Comparison of ENCODE assay signal across 23 cellular contexts in genomic region chr9:16143947-16144890, GRCh38.
DNase-seq lines count a peak whose midpoint lies in the region; ATAC-seq and TF ChIP-seq lines count a peak whose summit lies in the region.
"Had no signal": no experiment of that assay in that cellular context is flagged by ENCODE, and none has a peak within 500 bp of the region (broad histone marks: within the 10 kb centered on the region; RNA-seq: fewer than 3 reads in every experiment).

No MANE protein-coding gene starts in this region.

- peaks cover 19% of the 10 kb centered on the region for H3K4me1 Mint-ChIP-seq in activated naive CD8-positive, alpha-beta T cell treated with anti-CD3 and anti-CD28 coated beads, Interleukin-2, amount 50 U/mL, for 24 hours
- peaks cover 9% of the 10 kb centered on the region for H3K4me1 Mint-ChIP-seq in activated naive CD8-positive, alpha-beta T cell treated with anti-CD3 and anti-CD28 coated beads for 36 hours
- peaks cover 0 to 5% (median 0%) of the 10 kb centered on the region in 4 donors for H3K4me1 Mint-ChIP-seq in naive thymus-derived CD8-positive, alpha-beta T cell
- H3K4me1 Mint-ChIP-seq: stimulated activated memory B cell treated with anti-CD40 and anti-IgM and Interleukin-4, amounts not matched to agents 10 μg/mL and 1 μg/mL and 100 μg/mL, for 72 hours had no signal

- H4K20me1 ChIP-seq in fibroblast of lung (ENCODE audit: control insufficient read depth, extremely low read depth, insufficient read depth, low read length) = no peaks in the 10 kb centered on the region

- peaks cover 2% of the 10 kb centered on the region for H3K27me3 Mint-ChIP-seq in activated naive CD8-positive, alpha-beta T cell treated with anti-CD3 and anti-CD28 coated beads, Interleukin-2, amount 50 U/mL, for 24 hours
- H3K27me3 Mint-ChIP-seq in activated naive CD8-positive, alpha-beta T cell treated with anti-CD3 and anti-CD28 coated beads for 36 hours = no peaks in the 10 kb centered on the region
- H3K27me3 Mint-ChIP-seq in naive thymus-derived CD8-positive, alpha-beta T cell = peaks cover 0 to 4% (median 0%) of the 10 kb centered on the region in 5 donors
- H3K27me3 Mint-ChIP-seq: stimulated activated memory B cell treated with anti-CD40 and anti-IgM and Interleukin-4, amounts not matched to agents 10 μg/mL and 1 μg/mL and 100 μg/mL, for 72 hours had no signal

- H3K9ac ChIP-seq in fibroblast of lung (ENCODE audit: insufficient read depth, low read length) = no peak overlapping the region

- H3K36me3 ChIP-seq in RWPE2 (ENCODE audit: low read depth) (no peaks in the 10 kb centered on the region), fibroblast of lung (ENCODE audit: control insufficient read depth, insufficient read depth, low read length) (no peaks in the 10 kb centered on the region), uterus (no peaks in the 10 kb centered on the region)
- H3K36me3 ChIP-seq: tibial nerve had no signal

- peaks cover 4% of the 10 kb centered on the region for H3K36me3 Mint-ChIP-seq in activated naive CD8-positive, alpha-beta T cell treated with anti-CD3 and anti-CD28 coated beads, Interleukin-2, amount 50 U/mL, for 24 hours (ENCODE audit: low read depth)
- H3K36me3 Mint-ChIP-seq in activated naive CD8-positive, alpha-beta T cell treated with anti-CD3 and anti-CD28 coated beads for 36 hours = peaks cover 3% of the 10 kb centered on the region
- no peaks in the 10 kb centered on the region for H3K36me3 Mint-ChIP-seq in naive thymus-derived CD8-positive, alpha-beta T cell
- H3K36me3 Mint-ChIP-seq: stimulated activated memory B cell treated with anti-CD40 and anti-IgM and Interleukin-4, amounts not matched to agents 10 μg/mL and 1 μg/mL and 100 μg/mL, for 72 hours had no signal

- DNase-seq in activated naive CD8-positive, alpha-beta T cell treated with anti-CD3 and anti-CD28 coated beads, Interleukin-2, amount 50 U/mL, for 24 hours = no peak
- no peak for DNase-seq in activated naive CD8-positive, alpha-beta T cell treated with anti-CD3 and anti-CD28 coated beads for 36 hours
- DNase-seq in RWPE2 (ENCODE audit: low spot score) = peak; percentile 96
- peak; percentile 35 to 85 for DNase-seq in fibroblast of lung (ENCODE audit: low read depth in 2 of 2)
- DNase-seq in uterus = no peak
- no peak for DNase-seq in naive thymus-derived CD8-positive, alpha-beta T cell
- no peak for DNase-seq in HuH-7.5 (ENCODE audit: low spot score)
- no peak for DNase-seq in NCI-H1694 treated with DMSO at 0.1 percent for 48 hours (lab: John Stamatoyannopoulos, UW)
- DNase-seq: activated CD4-positive, alpha-beta T cell treated with anti-CD3 and anti-CD28 coated beads for 48 hours; activated CD8-positive, alpha-beta memory T cell treated with anti-CD3 and anti-CD28 coated beads, Interleukin-2, amount 50 U/mL, for 4 hours; activated naive CD4-positive, alpha-beta T cell; DMS 273 treated with DMSO at 0.1 percent for 48 hours; H9; head of caudate nucleus; MM.1S; NCI-H1930; NCI-H526; OCI-M1; stimulated activated CD4-positive, alpha-beta T cell treated with anti-CD3 and anti-CD28 coated beads, Interleukin-12 subunit alpha, Interleukin-12 subunit beta, amount 100 ng/mL, for 4 hours had no signal

- TF ChIP-seq CTCF in RWPE2 (IDR thresholded peaks at IDR 0.05; ENCODE audit: poor library complexity, severe bottlenecking) (no peak), fibroblast of lung (conservative IDR thresholded peaks at IDR 0.05 in 1 of 2, IDR thresholded peaks at IDR 0.05 in 1 of 2; ENCODE audit: low read depth in 1 of 2, low read length in 2 of 2) (no peak), uterus (IDR thresholded peaks at IDR 0.05) (no peak)

- no peaks in the 10 kb centered on the region for H3K9me3 Mint-ChIP-seq in activated naive CD8-positive, alpha-beta T cell treated with anti-CD3 and anti-CD28 coated beads, Interleukin-2, amount 50 U/mL, for 24 hours
- H3K9me3 Mint-ChIP-seq in activated naive CD8-positive, alpha-beta T cell treated with anti-CD3 and anti-CD28 coated beads for 36 hours = peaks cover 1% of the 10 kb centered on the region
- peaks cover 0 to 3% (median 0%) of the 10 kb centered on the region in 9 donors for H3K9me3 Mint-ChIP-seq in naive thymus-derived CD8-positive, alpha-beta T cell
- H3K9me3 Mint-ChIP-seq: H9 had no signal

- H2AFZ ChIP-seq in fibroblast of lung (ENCODE audit: low read length) = no peak overlapping the region

- H3K27ac ChIP-seq in RWPE2 (ENCODE audit: poor library complexity, severe bottlenecking) = peak overlapping the region; percentile 61
- no peak overlapping the region for H3K27ac ChIP-seq in fibroblast of lung (ENCODE audit: insufficient read depth, low read length)
- peak overlapping the region; percentile 84 to 89 for H3K27ac ChIP-seq in uterus
- H3K27ac ChIP-seq: C4-2B, SK-N-MC, tibial nerve had no signal

- H3K4me1 ChIP-seq in RWPE2 (ENCODE audit: insufficient read depth, poor library complexity, severe bottlenecking) (peaks cover 20% of the 10 kb centered on the region), fibroblast of lung (ENCODE audit: control insufficient read depth, extremely low read depth, insufficient read depth, low read length) (no peaks in the 10 kb centered on the region), uterus (peaks cover 10 to 11% of the 10 kb centered on the region in 2 donors)

- H3K27me3 ChIP-seq in RWPE2 (ENCODE audit: insufficient read depth, poor library complexity, severe bottlenecking) (no peaks in the 10 kb centered on the region), fibroblast of lung (ENCODE audit: control insufficient read depth, insufficient read depth, low read length) (no peaks in the 10 kb centered on the region), uterus (no peaks in the 10 kb centered on the region)
- H3K27me3 ChIP-seq: tibial nerve had no signal

- no peak overlapping the region for H3K27ac Mint-ChIP-seq in activated naive CD8-positive, alpha-beta T cell treated with anti-CD3 and anti-CD28 coated beads, Interleukin-2, amount 50 U/mL, for 24 hours
- no peak overlapping the region for H3K27ac Mint-ChIP-seq in activated naive CD8-positive, alpha-beta T cell treated with anti-CD3 and anti-CD28 coated beads for 36 hours
- H3K27ac Mint-ChIP-seq in naive thymus-derived CD8-positive, alpha-beta T cell = peak overlapping the region in 2 of 10 donors; percentile 66 to 69
- H3K27ac Mint-ChIP-seq: stimulated activated memory B cell treated with anti-CD40 and anti-IgM and Interleukin-4, amounts not matched to agents 10 μg/mL and 1 μg/mL and 100 μg/mL, for 72 hours had no signal

- POLR2A ChIA-PET in naive thymus-derived CD8-positive, alpha-beta T cell (lab: Charles Lee) = no interaction called here

- intact Hi-C loops in uterus (cut with DNase I; ENCODE audit: low total_unique reads) = no loop called here

- no peak for TF ChIP-seq POLR2A in uterus (IDR thresholded peaks at IDR 0.05)

- H3K4me3 Mint-ChIP-seq in activated naive CD8-positive, alpha-beta T cell treated with anti-CD3 and anti-CD28 coated beads, Interleukin-2, amount 50 U/mL, for 24 hours = no peak overlapping the region
- H3K4me3 Mint-ChIP-seq in activated naive CD8-positive, alpha-beta T cell treated with anti-CD3 and anti-CD28 coated beads for 36 hours = no peak overlapping the region
- no peak overlapping the region for H3K4me3 Mint-ChIP-seq in naive thymus-derived CD8-positive, alpha-beta T cell
- H3K4me3 Mint-ChIP-seq: H9; stimulated activated memory B cell treated with anti-CD40 and anti-IgM and Interleukin-4, amounts not matched to agents 10 μg/mL and 1 μg/mL and 100 μg/mL, for 72 hours had no signal

- H3K9me3 ChIP-seq in RWPE2 (ENCODE audit: severe bottlenecking) (no peaks in the 10 kb centered on the region), fibroblast of lung (ENCODE audit: control insufficient read depth, insufficient read depth, low read depth, low read length) (no peaks in the 10 kb centered on the region), uterus (no peaks in the 10 kb centered on the region)
- H3K9me3 ChIP-seq: tibial nerve had no signal

- H3K4me2 ChIP-seq in fibroblast of lung (ENCODE audit: extremely low read depth, insufficient read depth, low read length) = no peak overlapping the region

- H3K4me3 ChIP-seq in RWPE2 (ENCODE audit: severe bottlenecking) (no peak overlapping the region), fibroblast of lung (replicated peaks in 1 of 4; ENCODE audit: control extremely low read depth in 1 of 4, insufficient read depth in 1 of 4, low read depth in 3 of 4, low read length in 4 of 4) (no peak overlapping the region), uterus (no peak overlapping the region)
- H3K4me3 ChIP-seq: SK-N-MC, tibial nerve had no signal

- ATAC-seq in activated naive CD8-positive, alpha-beta T cell treated with anti-CD3 and anti-CD28 coated beads, Interleukin-2, amount 50 U/mL, for 24 hours = peak; percentile 7
- peak; percentile 98 for ATAC-seq in RWPE2 (ENCODE audit: low read depth)
- ATAC-seq in naive thymus-derived CD8-positive, alpha-beta T cell = no peak
- ATAC-seq: stimulated activated memory B cell treated with anti-CD40 and anti-IgM and Interleukin-4, amounts not matched to agents 10 μg/mL and 1 μg/mL and 100 μg/mL, for 72 hours had no signal

- no peaks in the 10 kb centered on the region for H3K79me2 ChIP-seq in fibroblast of lung (ENCODE audit: control insufficient read depth, insufficient read depth, low read length)

Comparison
In these comparisons a context has a peak if more than half of its experiments do, and no peak if none do; other contexts are left out.
1. ATAC-seq: peak in activated naive CD8-positive, alpha-beta T cell treated with anti-CD3 and anti-CD28 coated beads, Interleukin-2, amount 50 U/mL, for 24 hours (single experiment) and RWPE2 (single experiment); none in naive thymus-derived CD8-positive, alpha-beta T cell (0 of 2).
2. DNase-seq: peak in RWPE2 (single experiment) and fibroblast of lung (2 of 2); none in activated naive CD8-positive, alpha-beta T cell treated with anti-CD3 and anti-CD28 coated beads, Interleukin-2, amount 50 U/mL, for 24 hours (single experiment), activated naive CD8-positive, alpha-beta T cell treated with anti-CD3 and anti-CD28 coated beads for 36 hours (single experiment), uterus (0 of 2), naive thymus-derived CD8-positive, alpha-beta T cell (0 of 10), HuH-7.5 (single experiment) and NCI-H1694 treated with DMSO at 0.1 percent for 48 hours (single experiment).